ENCODE assay signal across 7 cellular contexts in the genomic region with DNA sequence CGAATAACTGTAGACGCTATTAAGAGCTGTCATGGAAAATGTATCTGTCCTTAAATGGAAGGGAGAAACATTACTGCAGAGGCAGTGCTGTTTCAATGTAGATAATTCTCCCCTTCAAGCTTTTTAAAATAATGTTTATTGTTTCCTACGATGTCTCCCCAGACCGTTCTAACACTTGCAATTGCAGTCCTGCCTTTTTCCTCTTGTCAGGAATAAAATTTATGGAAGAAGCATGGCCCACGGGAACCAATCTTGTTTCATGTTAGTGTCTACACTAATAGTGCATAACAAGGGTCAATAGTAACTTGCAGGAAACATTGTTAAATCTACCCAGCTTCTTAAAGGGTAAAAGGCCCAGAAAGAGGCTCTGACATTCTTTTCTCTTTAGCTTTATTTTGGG.
"Had no signal": no experiment of that assay in that cellular context is flagged by ENCODE, and none has a peak within 500 bp of the region (broad histone marks: within the 10 kb centered on the region; RNA-seq: fewer than 3 reads in every experiment).

No MANE protein-coding gene starts in this region.

- H3K4me2 ChIP-seq: GM23338 had no signal

- H3K27ac ChIP-seq: HL-60 had no signal

- H3K4me3 ChIP-seq: GM23338, HAP-1 had no signal

- H3K9me3 ChIP-seq: HAP-1 had no signal

- H2AFZ ChIP-seq: GM23338 had no signal

- H3K36me3 ChIP-seq: HAP-1 had no signal

- ATAC-seq: GM23338, HCT116, HepG2 had no signal

- DNase-seq: H7, KBM-7 had no signal
